ENCODE assay signal across 14 cellular contexts in the genomic region with DNA sequence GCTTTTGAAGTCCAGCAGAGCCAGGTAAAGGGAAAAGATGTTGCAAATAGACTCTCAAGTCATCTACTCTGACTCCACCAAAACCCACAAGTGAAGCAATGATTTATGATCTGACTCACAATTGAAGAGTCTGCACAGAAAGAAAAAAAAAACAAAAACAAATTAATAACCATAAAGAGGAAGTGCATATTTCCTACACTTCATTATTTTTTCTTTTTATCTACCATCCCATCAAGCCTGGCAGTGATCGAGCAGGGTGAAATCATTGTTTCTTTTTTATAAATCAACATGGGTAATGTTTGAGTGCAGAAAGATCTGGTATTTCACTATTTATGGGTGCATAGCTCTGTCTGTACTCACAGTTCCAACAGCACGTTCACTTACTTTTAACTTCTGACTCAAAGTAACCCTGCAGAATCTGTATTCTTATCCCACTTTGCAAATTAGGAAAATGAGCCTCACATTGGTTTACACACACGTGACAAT.
DNase-seq lines count a peak whose midpoint lies in the region; ATAC-seq and TF ChIP-seq lines count a peak whose summit lies in the region.
"Had no signal": no experiment of that assay in that cellular context is flagged by ENCODE, and none has a peak within 500 bp of the region (broad histone marks: within the 10 kb centered on the region; RNA-seq: fewer than 3 reads in every experiment).

No MANE protein-coding gene starts in this region.

- H3F3A ChIP-seq in SK-N-SH (replicated peaks; ENCODE audit: insufficient read depth) = peaks cover 51% of the 10 kb centered on the region

- H3K9me3 Mint-ChIP-seq in HFFc6 = no peaks in the 10 kb centered on the region

- H3K27me3 Mint-ChIP-seq in HFFc6 (ENCODE audit: insufficient read depth) = no peaks in the 10 kb centered on the region
- H3K27me3 Mint-ChIP-seq: activated CD8-positive, alpha-beta T cell treated with anti-CD3 and anti-CD28 coated beads for 36 hours had no signal

- no peaks in the 10 kb centered on the region for H4K20me1 ChIP-seq in SK-N-SH (ENCODE audit: insufficient read depth)

- H3K4me1 Mint-ChIP-seq in HFFc6 (ENCODE audit: low read depth) = peaks cover 68% of the 10 kb centered on the region

- H3K36me3 ChIP-seq in SK-N-SH (replicated peaks in 1 of 2; ENCODE audit: control insufficient read depth in 1 of 2, insufficient read depth in 2 of 2, low read length in 1 of 2) (no peaks in the 10 kb centered on the region), thoracic aorta (no peaks in the 10 kb centered on the region)
- H3K36me3 ChIP-seq: adrenal gland, SJCRH30 had no signal

- peak overlapping the region; percentile 5; the same call in 1 of the 2 replicates for H3K4me3 Mint-ChIP-seq in HFFc6
- H3K4me3 Mint-ChIP-seq: activated CD8-positive, alpha-beta T cell treated with anti-CD3 and anti-CD28 coated beads for 36 hours had no signal

- POLR2A ChIA-PET in SK-N-SH (lab: Yijun Ruan, JAX) = no interaction called here

- H3K4me1 ChIP-seq in SK-N-SH (ENCODE audit: control insufficient read depth in 1 of 2, insufficient read depth in 2 of 2, low read depth in 1 of 2, low read length in 1 of 2) (peaks cover 23 to 48% of the 10 kb centered on the region in 2 experiments), thoracic aorta (ENCODE audit: control insufficient read depth in 1 of 2, low read depth in 2 of 2) (peaks cover 26 to 64% of the 10 kb centered on the region in 2 donors)
- H3K4me1 ChIP-seq: adrenal gland had no signal

- TF ChIP-seq EP300 in SK-N-SH (IDR thresholded peaks at IDR 0.05; ENCODE audit: borderline replicate concordance in 1 of 2, low read depth in 1 of 2, low read length in 1 of 2) = peak; percentile 78 to 100

- no peak overlapping the region for H3K4me3 ChIP-seq in SK-N-SH (ENCODE audit: low read depth in 2 of 2, low read length in 1 of 2)
- no peak overlapping the region for H3K4me3 ChIP-seq in fibroblast of villous mesenchyme (ENCODE audit: low read depth, low read length)
- H3K4me3 ChIP-seq in thoracic aorta = no peak overlapping the region
- H3K4me3 ChIP-seq: adrenal gland, SJCRH30 had no signal

- H2AFZ ChIP-seq in SK-N-SH (ENCODE audit: low read depth) = no peak overlapping the region

- H3K27ac ChIP-seq in SK-N-SH (ENCODE audit: low read depth in 2 of 2, low read length in 1 of 2) (peak overlapping the region; percentile 51 to 82; a peak in 3 of 4 replicates), thoracic aorta (peak overlapping the region; percentile 81 to 95)
- H3K27ac ChIP-seq: adrenal gland, SJCRH30 had no signal

- H3K9me3 ChIP-seq in SK-N-SH (no peaks in the 10 kb centered on the region), thoracic aorta (no peaks in the 10 kb centered on the region)
- H3K9me3 ChIP-seq: adrenal gland, SJCRH30 had no signal

- H3K4me2 ChIP-seq in SK-N-SH = peak overlapping the region; percentile 9; the same call in 1 of the 2 replicates

- CTCF ChIA-PET in SK-N-SH (lab: Yijun Ruan, JAX) = interaction anchor here (1.5 kb wide), 1 partner anchor 831 kb away, joined by 5 read pairs; the partner anchor contains the start of gene IGFBP3

- peak; percentile 90 for ATAC-seq in thoracic aorta (ENCODE audit: insufficient number of reproducible peaks, low FRiP score, low read depth)
- no peak for ATAC-seq in stimulated activated naive CD8-positive, alpha-beta T cell treated with anti-CD3 and anti-CD28 coated beads, Interleukin-15, Interleukin-2, amounts not matched to agents 100 U/mL and 50 U/mL, for 24 hours
- ATAC-seq: activated CD8-positive, alpha-beta T cell treated with anti-CD3 and anti-CD28 coated beads for 36 hours had no signal

- DNase-seq in HFFc6 (peak; percentile 90), SK-N-SH (no peak), fibroblast of villous mesenchyme (ENCODE audit: low read depth) (peak; percentile 72), thoracic aorta (ENCODE audit: low spot score) (no peak), islet precursor cell (no peak)
- no peak for DNase-seq in stimulated activated CD4-positive, alpha-beta T cell treated with anti-CD3 and anti-CD28 coated beads, Interleukin-12 subunit alpha, Interleukin-12 subunit beta, amount 100 ng/mL, for 4 hours
- DNase-seq in activated CD4-positive, CD25-positive, alpha-beta regulatory T cell (lab: John Stamatoyannopoulos, UW) = no peak
- no peak for DNase-seq in stimulated activated naive CD8-positive, alpha-beta T cell treated with anti-CD3 and anti-CD28 coated beads, Interleukin-15, Interleukin-2, amounts not matched to agents 100 U/mL and 50 U/mL, for 24 hours
- DNase-seq: activated CD8-positive, alpha-beta T cell treated with anti-CD3 and anti-CD28 coated beads for 36 hours; adrenal gland; DMS53; stimulated activated CD4-positive, alpha-beta T cell treated with anti-CD3 and anti-CD28 coated beads, Interleukin-15, amount 100 ng/mL, for 24 hours; stimulated activated naive CD4-positive, alpha-beta T cell treated with Interleukin-2 at 50 U/mL for 16 hours had no signal

- peak overlapping the region; percentile 34 for H3K27ac Mint-ChIP-seq in HFFc6
- H3K27ac Mint-ChIP-seq: activated CD8-positive, alpha-beta T cell treated with anti-CD3 and anti-CD28 coated beads for 36 hours had no signal

- H3K9me2 ChIP-seq in SK-N-SH = no peaks in the 10 kb centered on the region

- no peaks in the 10 kb centered on the region for H3K27me3 ChIP-seq in SK-N-SH (ENCODE audit: insufficient read depth)
- H3K27me3 ChIP-seq in thoracic aorta (replicated peaks; ENCODE audit: insufficient read depth) = no peaks in the 10 kb centered on the region
- H3K27me3 ChIP-seq: adrenal gland, SJCRH30 had no signal

- WGBS in SK-N-SH (ENCODE audit: low lambda C conversion rate) = 22% methylated on average over 3 of the region's 3 CpGs

- TF ChIP-seq RAD21 in SK-N-SH (IDR thresholded peaks at IDR 0.05; ENCODE audit: low read length) = no peak

- H3K9ac ChIP-seq in SK-N-SH = no peak overlapping the region

- H3K36me3 Mint-ChIP-seq in HFFc6 (ENCODE audit: low read depth) = 0 out of 2 replicates have a peak, but pooled peaks cover 3% of the 10 kb centered on the region

- TF ChIP-seq CTCF in HFFc6 (IDR thresholded peaks at IDR 0.05) (no peak), SK-N-SH (IDR thresholded peaks at IDR 0.05) (no peak), fibroblast of villous mesenchyme (IDR thresholded peaks at IDR 0.05; ENCODE audit: insufficient read depth, low read depth, low read length) (no peak), thoracic aorta (IDR thresholded peaks at IDR 0.05) (no peak)

- H3K79me2 ChIP-seq in SK-N-SH (ENCODE audit: insufficient read depth) = no peaks in the 10 kb centered on the region

TF ChIP-seq in SK-N-SH, 30 proteins besides CTCF, POLR2A, EP300 and RAD21 (continues in another document):
- TF ChIP-seq FOXM1 (IDR thresholded peaks at IDR 0.05; ENCODE audit: low read depth) = peak; percentile 100
- peak; percentile 84 for TF ChIP-seq MAX (IDR thresholded peaks at IDR 0.05; ENCODE audit: low read depth)
- peak; percentile 99 for TF ChIP-seq NFIC (IDR thresholded peaks at IDR 0.05; ENCODE audit: borderline replicate concordance)
- TF ChIP-seq PBX3 (IDR thresholded peaks at IDR 0.05) = peak; percentile 99
- peak; percentile 98 for TF ChIP-seq RXRA (IDR thresholded peaks at IDR 0.05; ENCODE audit: borderline replicate concordance, low read depth)
- peak; percentile 97 for TF ChIP-seq MEF2A (IDR thresholded peaks at IDR 0.05; ENCODE audit: borderline replicate concordance, low read depth)
- peak; percentile 92 for TF ChIP-seq ZBTB33 (IDR thresholded peaks at IDR 0.05; ENCODE audit: borderline replicate concordance, low read depth)
- no peak for TF ChIP-seq FOXJ3 (CRISPR knock-in tag; IDR thresholded peaks at IDR 0.05)
- peak; percentile 100 for TF ChIP-seq JUND (IDR thresholded peaks at IDR 0.05)
- peak; percentile 70; the same call in 1 of the 2 replicates for TF ChIP-seq SIN3A (IDR thresholded peaks at IDR 0.05; ENCODE audit: borderline replicate concordance, low read depth, low read length)
- TF ChIP-seq USF1 (IDR thresholded peaks at IDR 0.05; ENCODE audit: borderline replicate concordance, low read depth) = no peak; the same call in 1 of the 2 replicates
- TF ChIP-seq ELF1 (IDR thresholded peaks at IDR 0.05) = peak; percentile 72; the same call in 1 of the 2 replicates
- peak; percentile 96 for TF ChIP-seq POLR2AphosphoS5 (IDR thresholded peaks at IDR 0.05; ENCODE audit: low read depth, low read length)
- TF ChIP-seq GABPA (IDR thresholded peaks at IDR 0.05; ENCODE audit: low read depth) = peak; percentile 37; the same call in 1 of the 2 replicates

Comparison
In these comparisons a context has a peak if more than half of its experiments do, and no peak if none do; other contexts are left out.
1. DNase-seq: peak in HFFc6 (single experiment) and fibroblast of villous mesenchyme (single experiment); none in SK-N-SH (single experiment), thoracic aorta (single experiment), stimulated activated CD4-positive, alpha-beta T cell treated with anti-CD3 and anti-CD28 coated beads, Interleukin-12 subunit alpha, Interleukin-12 subunit beta, amount 100 ng/mL, for 4 hours (single experiment), activated CD4-positive, CD25-positive, alpha-beta regulatory T cell (0 of 4), islet precursor cell (single experiment) and stimulated activated naive CD8-positive, alpha-beta T cell treated with anti-CD3 and anti-CD28 coated beads, Interleukin-15, Interleukin-2, amounts not matched to agents 100 U/mL and 50 U/mL, for 24 hours (single experiment).